Comparison of ENCODE assay signal across 20 cellular contexts in the genomic region with DNA sequence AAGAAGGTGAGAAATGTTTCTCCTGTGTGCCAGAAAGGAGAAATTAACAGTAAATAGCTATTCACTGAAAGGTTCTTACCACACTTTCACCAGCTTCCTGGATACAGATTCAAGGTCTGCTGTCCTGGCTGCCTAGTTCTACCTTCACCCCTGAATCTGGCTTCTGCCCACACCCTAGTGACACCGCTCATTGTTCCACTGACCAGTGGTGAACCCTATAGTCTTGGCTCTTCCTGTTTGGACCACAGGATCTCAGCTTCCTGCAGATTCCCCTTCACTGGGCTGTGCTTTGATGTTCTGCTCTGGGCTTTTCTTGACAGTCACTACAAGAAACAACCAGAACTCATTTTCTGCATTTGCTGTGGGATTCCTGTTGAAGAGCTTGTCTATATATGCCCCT.
DNase-seq lines count a peak whose midpoint lies in the region; ATAC-seq and TF ChIP-seq lines count a peak whose summit lies in the region.
"Had no signal": no experiment of that assay in that cellular context is flagged by ENCODE, and none has a peak within 500 bp of the region (broad histone marks: within the 10 kb centered on the region; RNA-seq: fewer than 3 reads in every experiment).

No MANE protein-coding gene starts in this region.

- 70 to 87% (median 78%) methylated on average over 1 of the region's 1 CpG for WGBS in heart left ventricle, 4 donors

- no peak for TF ChIP-seq POLR2A in heart left ventricle (IDR thresholded peaks at IDR 0.05)

- intact Hi-C loops in heart left ventricle (cut with DNase I) (no loop called here), Right ventricle myocardium inferior (cut with DNase I) (no loop called here)

- ATAC-seq in heart left ventricle, result peak in 3 of 4 donors; percentile 63 to 80 (median 64)
- no peak for ATAC-seq in Right ventricle myocardium inferior
- ATAC-seq in esophagus mucosa, result peak; percentile 60
- ATAC-seq in HG02973 (IDR thresholded peaks at IDR 0.05; ENCODE audit: unreplicated experiment), result no peak
- ATAC-seq in HG02678 (IDR thresholded peaks at IDR 0.05; ENCODE audit: unreplicated experiment), result no peak

- H3K36me3 ChIP-seq in heart left ventricle, result no peaks in the 10 kb centered on the region

- no peak for TF ChIP-seq CTCF in heart left ventricle (IDR thresholded peaks at IDR 0.05)

- H3K4me1 ChIP-seq in heart left ventricle, result peaks cover 0 to 14% (median 0%) of the 10 kb centered on the region in 12 donors

- H3K27me3 ChIP-seq in heart left ventricle, result no peaks in the 10 kb centered on the region

- H3K4me3 ChIP-seq in heart left ventricle, result no peak overlapping the region
- H3K4me3 ChIP-seq: PC-9 had no signal

- H3K9me3 ChIP-seq in heart left ventricle, result no peaks in the 10 kb centered on the region

- H3K27ac ChIP-seq in heart left ventricle, result no peak overlapping the region
- H3K27ac ChIP-seq: PC-9 had no signal

- no peak for DNase-seq in heart left ventricle
- DNase-seq in Right ventricle myocardium inferior (ENCODE audit: missing footprints), result no peak
- DNase-seq in mesenteric fat pad (ENCODE audit: low spot score), result peak; percentile 14
- DNase-seq in activated CD8-positive, alpha-beta memory T cell treated with anti-CD3 and anti-CD28 coated beads, Interleukin-2, amount 50 U/mL, for 4 hours, result no peak
- DNase-seq in NCI-H82 treated with DMSO at 0.1 percent for 48 hours (lab: John Stamatoyannopoulos, UW; ENCODE audit: unreplicated experiment), result no peak
- DNase-seq: 8988T, C1 segment of cervical spinal cord, DMS153, EL, HFFc6, KBM-7, NCI-H1092, NCI-H1694, NCI-H345, NCI-H526 treated with DMSO at 0.1 percent for 48 hours, PC-9, SHP77 had no signal

Comparison
In these comparisons a context has a peak if more than half of its experiments do, and no peak if none do; other contexts are left out.
1. ATAC-seq: peak in heart left ventricle (3 of 4) and esophagus mucosa (single experiment); none in Right ventricle myocardium inferior (single experiment), HG02973 (single experiment) and HG02678 (single experiment).